In genomic region chr17:50133028-50133768, GRCh38 we compare ENCODE assay signal across 12 cellular contexts. TPM values are rescaled to one million over a fixed set of nuclear protein-coding genes. Genes with fewer than 3 reads are reported as not detected.
DNase-seq lines count a peak whose midpoint lies in the region; ATAC-seq and TF ChIP-seq lines count a peak whose summit lies in the region.
"Had no signal": no experiment of that assay in that cellular context is flagged by ENCODE, and none has a peak within 500 bp of the region (broad histone marks: within the 10 kb centered on the region; RNA-seq: fewer than 3 reads in every experiment).

No MANE protein-coding gene starts in this region.

- ATAC-seq in activated CD8-positive, alpha-beta T cell treated with anti-CD3 and anti-CD28 coated beads, Interleukin-2, amount 10 ng/mL, durations not matched to agents 7 days and 5 days = no peak
- ATAC-seq in activated CD8-positive, alpha-beta T cell treated with anti-CD3 and anti-CD28 coated beads for 36 hours = no peak
- ATAC-seq in lower lobe of right lung (peak; percentile 25 to 45), aorta (ENCODE audit: low FRiP score) (peak; percentile 65), HG02970 (IDR thresholded peaks at IDR 0.05; ENCODE audit: low FRiP score, unreplicated experiment) (no peak)
- ATAC-seq: activated CD8-positive, alpha-beta memory T cell treated with anti-CD3 and anti-CD28 coated beads, Interleukin-2, amount 10 ng/mL, durations not matched to agents 7 days and 5 days had no signal

- DNase-seq in activated CD8-positive, alpha-beta T cell treated with anti-CD3 and anti-CD28 coated beads, Interleukin-2, amount 10 ng/mL, durations not matched to agents 7 days and 5 days = no peak
- no peak for DNase-seq in activated CD8-positive, alpha-beta T cell treated with anti-CD3 and anti-CD28 coated beads for 36 hours
- DNase-seq in coronary artery (ENCODE audit: low spot score) (peak; percentile 91), lower lobe of right lung (no peak), aorta (peak; percentile 84 to 89), esophagus squamous epithelium (lab: John Stamatoyannopoulos, UW) (no peak)
- no peak for DNase-seq in stimulated activated CD4-positive, alpha-beta T cell treated with anti-CD3 and anti-CD28 coated beads, Interleukin-4, amount 100 ng/mL, for 24 hours
- DNase-seq: activated CD8-positive, alpha-beta memory T cell treated with anti-CD3 and anti-CD28 coated beads, Interleukin-2, amount 10 ng/mL, durations not matched to agents 7 days and 5 days; AML-193; NCI-H1092 had no signal

- H3K9me3 ChIP-seq in lower lobe of right lung = no peaks in the 10 kb centered on the region
- H3K9me3 ChIP-seq in aorta (ENCODE audit: control insufficient read depth, low read length) = no peaks in the 10 kb centered on the region
- H3K9me3 ChIP-seq in esophagus squamous epithelium = no peaks in the 10 kb centered on the region

- no peaks in the 10 kb centered on the region for H3K9me3 Mint-ChIP-seq in activated CD8-positive, alpha-beta T cell treated with anti-CD3 and anti-CD28 coated beads, Interleukin-2, amount 10 ng/mL, durations not matched to agents 7 days and 5 days (ENCODE audit: insufficient read depth)
- H3K9me3 Mint-ChIP-seq in activated CD8-positive, alpha-beta T cell treated with anti-CD3 and anti-CD28 coated beads for 36 hours = no peaks in the 10 kb centered on the region

- no peak overlapping the region for H3K4me3 ChIP-seq in coronary artery
- H3K4me3 ChIP-seq in lower lobe of right lung = no peak overlapping the region
- no peak overlapping the region for H3K4me3 ChIP-seq in aorta (ENCODE audit: low read length in 2 of 2)
- no peak overlapping the region for H3K4me3 ChIP-seq in esophagus squamous epithelium

- H3K27me3 Mint-ChIP-seq in activated CD8-positive, alpha-beta T cell treated with anti-CD3 and anti-CD28 coated beads, Interleukin-2, amount 10 ng/mL, durations not matched to agents 7 days and 5 days (ENCODE audit: low read depth) = peaks cover 20% of the 10 kb centered on the region
- peaks cover 16% of the 10 kb centered on the region for H3K27me3 Mint-ChIP-seq in activated CD8-positive, alpha-beta T cell treated with anti-CD3 and anti-CD28 coated beads for 36 hours

- H3K27me3 ChIP-seq in lower lobe of right lung (ENCODE audit: low read depth) (peaks cover 18% of the 10 kb centered on the region), aorta (ENCODE audit: control insufficient read depth in 1 of 2, insufficient read depth in 2 of 2, low read length in 1 of 2) (no peaks in the 10 kb centered on the region), esophagus squamous epithelium (peaks cover 5 to 29% (median 9%) of the 10 kb centered on the region in 4 donors)

- peaks cover 27% of the 10 kb centered on the region for H3K4me1 Mint-ChIP-seq in activated CD8-positive, alpha-beta T cell treated with anti-CD3 and anti-CD28 coated beads, Interleukin-2, amount 10 ng/mL, durations not matched to agents 7 days and 5 days (ENCODE audit: low read depth)
- peaks cover 22% of the 10 kb centered on the region for H3K4me1 Mint-ChIP-seq in activated CD8-positive, alpha-beta T cell treated with anti-CD3 and anti-CD28 coated beads for 36 hours (ENCODE audit: low read depth)

- intact Hi-C loops in activated CD8-positive, alpha-beta T cell treated with anti-CD3 and anti-CD28 coated beads for 36 hours (cut with micrococcal nuclease) = no loop called here
- intact Hi-C loops in lower lobe of right lung (cut with DNase I) (no loop called here), aorta (cut with DNase I) (loop anchor here in 1 of 2 donors (1.0 kb wide), 1 partner anchor 14 kb away; no protein-coding TSS in a partner anchor), esophagus squamous epithelium (cut with DNase I) (no loop called here)

- CTCF ChIA-PET in activated CD8-positive, alpha-beta T cell treated with anti-CD3 and anti-CD28 coated beads, Interleukin-2, amount 10 ng/mL, durations not matched to agents 7 days and 5 days (lab: Charles Lee) = interaction anchor here (0.8 to 1.1 kb wide), 2 partner anchors 19 to 39 kb away, joined by 3 read pairs; no protein-coding TSS in a partner anchor
- CTCF ChIA-PET in activated CD8-positive, alpha-beta T cell treated with anti-CD3 and anti-CD28 coated beads for 36 hours (lab: Charles Lee) = interaction anchor here (0.6 to 3.4 kb wide), 3 partner anchors 29 to 39 kb away, joined by 3 to 17 read pairs (median 3); no protein-coding TSS in a partner anchor

- H3K36me3 ChIP-seq in lower lobe of right lung (peaks cover 40% of the 10 kb centered on the region), aorta (ENCODE audit: control insufficient read depth in 1 of 2, insufficient read depth in 2 of 2, low read length in 1 of 2) (peaks cover 0 to 1% of the 10 kb centered on the region in 2 donors), esophagus squamous epithelium (peaks cover 29 to 42% (median 36%) of the 10 kb centered on the region in 3 donors)

- H3K36me3 Mint-ChIP-seq in activated CD8-positive, alpha-beta T cell treated with anti-CD3 and anti-CD28 coated beads, Interleukin-2, amount 10 ng/mL, durations not matched to agents 7 days and 5 days (ENCODE audit: low read depth) = peaks cover 42% of the 10 kb centered on the region
- peaks cover 28% of the 10 kb centered on the region for H3K36me3 Mint-ChIP-seq in activated CD8-positive, alpha-beta T cell treated with anti-CD3 and anti-CD28 coated beads for 36 hours (ENCODE audit: low read depth)

- H3K27ac Mint-ChIP-seq in activated CD8-positive, alpha-beta T cell treated with anti-CD3 and anti-CD28 coated beads, Interleukin-2, amount 10 ng/mL, durations not matched to agents 7 days and 5 days = peak overlapping the region; percentile 39
- H3K27ac Mint-ChIP-seq in activated CD8-positive, alpha-beta T cell treated with anti-CD3 and anti-CD28 coated beads for 36 hours = no peak overlapping the region

- POLR2A ChIA-PET in activated CD8-positive, alpha-beta T cell treated with anti-CD3 and anti-CD28 coated beads, Interleukin-2, amount 10 ng/mL, durations not matched to agents 7 days and 5 days (lab: Charles Lee) = no interaction called here
- POLR2A ChIA-PET in activated CD8-positive, alpha-beta T cell treated with anti-CD3 and anti-CD28 coated beads for 36 hours (lab: Charles Lee) = interaction anchor here (1.1 to 3.3 kb wide), 5 partner anchors 13 to 33 kb away, joined by 3 to 9 read pairs (median 4); no protein-coding TSS in a partner anchor

- no peak for TF ChIP-seq CTCF in activated CD8-positive, alpha-beta T cell treated with anti-CD3 and anti-CD28 coated beads for 36 hours (IDR thresholded peaks at IDR 0.05)
- TF ChIP-seq CTCF in coronary artery (IDR thresholded peaks at IDR 0.05) = no peak
- TF ChIP-seq CTCF in lower lobe of right lung (IDR thresholded peaks at IDR 0.05) = no peak
- TF ChIP-seq CTCF in esophagus squamous epithelium (IDR thresholded peaks at IDR 0.05) = no peak

- H3K4me3 Mint-ChIP-seq in activated CD8-positive, alpha-beta T cell treated with anti-CD3 and anti-CD28 coated beads, Interleukin-2, amount 10 ng/mL, durations not matched to agents 7 days and 5 days = no peak overlapping the region
- H3K4me3 Mint-ChIP-seq in activated CD8-positive, alpha-beta T cell treated with anti-CD3 and anti-CD28 coated beads for 36 hours = no peak overlapping the region
- H3K4me3 Mint-ChIP-seq: activated CD8-positive, alpha-beta memory T cell treated with anti-CD3 and anti-CD28 coated beads, Interleukin-2, amount 10 ng/mL, durations not matched to agents 7 days and 5 days had no signal

- H3K27ac ChIP-seq in coronary artery = peak overlapping the region; percentile 73 to 89
- no peak overlapping the region for H3K27ac ChIP-seq in lower lobe of right lung
- peak overlapping the region; percentile 80 to 92 for H3K27ac ChIP-seq in aorta (ENCODE audit: low read depth in 1 of 2, low read length in 2 of 2)
- peak overlapping the region in 2 of 4 donors; percentile 52 to 61 for H3K27ac ChIP-seq in esophagus squamous epithelium

- H3K4me1 ChIP-seq in lower lobe of right lung (peaks cover 33% of the 10 kb centered on the region), aorta (ENCODE audit: control insufficient read depth in 1 of 2, insufficient read depth in 2 of 2, low read length in 2 of 2) (peaks cover 0 to 2% of the 10 kb centered on the region in 2 donors), esophagus squamous epithelium (peaks cover 11 to 50% (median 12%) of the 10 kb centered on the region in 3 donors)

- no peak for TF ChIP-seq POLR2A in esophagus squamous epithelium (IDR thresholded peaks at IDR 0.05)

- WGBS in aorta, 2 donors = 9 to 13% methylated on average over 7 of the region's 7 CpGs
- 62 to 78% methylated on average over 4 of the region's 7 CpGs for WGBS in esophagus squamous epithelium, 2 donors

RNA-seq across cellular contexts. Expression of gene SAMD14, which starts 3.2 kb away (rescaled TPM):
- under 1 TPM; 0.50 to 0.55 TPM for total RNA-seq in activated CD8-positive, alpha-beta T cell treated with anti-CD3 and anti-CD28 coated beads, Interleukin-2, amount 10 ng/mL, durations not matched to agents 7 days and 5 days
- total RNA-seq in activated CD8-positive, alpha-beta T cell treated with anti-CD3 and anti-CD28 coated beads for 36 hours = 1 to 10 TPM in 1 of 2 experiments, under 1 TPM in 1; 0.47 to 1.3 TPM
- total RNA-seq in lower lobe of right lung (9.2 TPM), aorta (10 to 100 TPM in 1 of 2 donors, 1 to 10 TPM in 1; 9.3 to 12.6 TPM), esophagus squamous epithelium (under 1 TPM in 1 of 4 donors, not detected in 3; 0.57 TPM)
- polyA plus RNA-seq in aorta = 1 to 10 TPM; 2.5 to 3.8 TPM

RNA-seq across cellular contexts. Expression of gene PPP1R9B, which starts 17.3 kb away (rescaled TPM):
- total RNA-seq in activated CD8-positive, alpha-beta T cell treated with anti-CD3 and anti-CD28 coated beads, Interleukin-2, amount 10 ng/mL, durations not matched to agents 7 days and 5 days = 100 to 1,000 TPM; 113 to 115 TPM
- 10 to 100 TPM; 52.4 to 56.4 TPM for total RNA-seq in activated CD8-positive, alpha-beta T cell treated with anti-CD3 and anti-CD28 coated beads for 36 hours
- total RNA-seq in lower lobe of right lung (92.6 TPM), aorta (10 to 100 TPM; 64.4 to 99.0 TPM), esophagus squamous epithelium (10 to 100 TPM; 24.9 to 35.9 (median 28.2) TPM)
- 10 to 100 TPM; 20.3 to 26.1 TPM for polyA plus RNA-seq in aorta

RNA-seq across cellular contexts. Expression of gene SGCA, which starts 32.6 kb away (rescaled TPM):
- total RNA-seq in activated CD8-positive, alpha-beta T cell treated with anti-CD3 and anti-CD28 coated beads, Interleukin-2, amount 10 ng/mL, durations not matched to agents 7 days and 5 days = not detected
- under 1 TPM in 1 of 2 experiments, not detected in 1; 0.34 TPM for total RNA-seq in activated CD8-positive, alpha-beta T cell treated with anti-CD3 and anti-CD28 coated beads for 36 hours
- total RNA-seq in lower lobe of right lung = 9.1 TPM
- 10 to 100 TPM; 91.8 to 92.7 TPM for total RNA-seq in aorta
- 100 to 1,000 TPM in 1 of 2 donors, 10 to 100 TPM in 1; 86.4 to 198 TPM for polyA plus RNA-seq in aorta
- total RNA-seq in esophagus squamous epithelium = 10 to 100 TPM in 1 of 4 donors, 1 to 10 TPM in 3; 1.9 to 15.1 (median 6.9) TPM
- total RNA-seq: bronchial epithelial cell had no signal

RNA-seq across cellular contexts. Expression of gene PDK2, which starts 38.0 kb away (rescaled TPM):
- 10 to 100 TPM; 18.1 to 21.2 TPM for total RNA-seq in activated CD8-positive, alpha-beta T cell treated with anti-CD3 and anti-CD28 coated beads, Interleukin-2, amount 10 ng/mL, durations not matched to agents 7 days and 5 days
- total RNA-seq in activated CD8-positive, alpha-beta T cell treated with anti-CD3 and anti-CD28 coated beads for 36 hours = 1 to 10 TPM; 6.0 to 7.7 TPM
- total RNA-seq in lower lobe of right lung (35.7 TPM), aorta (10 to 100 TPM; 39.4 to 42.8 TPM), esophagus squamous epithelium (10 to 100 TPM in 3 of 4 donors, 1 to 10 TPM in 1; 5.2 to 20.2 (median 12.8) TPM)
- 10 to 100 TPM; 15.0 to 45.8 TPM for polyA plus RNA-seq in aorta

Comparison
In these comparisons a context has a peak if more than half of its experiments do, and no peak if none do; other contexts are left out.
1. ATAC-seq: peak in lower lobe of right lung (2 of 2) and aorta (single experiment); none in activated CD8-positive, alpha-beta T cell treated with anti-CD3 and anti-CD28 coated beads, Interleukin-2, amount 10 ng/mL, durations not matched to agents 7 days and 5 days (single experiment), activated CD8-positive, alpha-beta T cell treated with anti-CD3 and anti-CD28 coated beads for 36 hours (single experiment) and HG02970 (single experiment).
2. DNase-seq: peak in coronary artery (single experiment) and aorta (2 of 2); none in activated CD8-positive, alpha-beta T cell treated with anti-CD3 and anti-CD28 coated beads, Interleukin-2, amount 10 ng/mL, durations not matched to agents 7 days and 5 days (single experiment), activated CD8-positive, alpha-beta T cell treated with anti-CD3 and anti-CD28 coated beads for 36 hours (single experiment), lower lobe of right lung (single experiment), esophagus squamous epithelium (single experiment) and stimulated activated CD4-positive, alpha-beta T cell treated with anti-CD3 and anti-CD28 coated beads, Interleukin-4, amount 100 ng/mL, for 24 hours (single experiment).